Comparison of ENCODE assay signal across 1 cellular context in genomic region chr13:29418026-29418425, GRCh38.
TF ChIP-seq lines count a peak whose summit lies in the region.

No MANE protein-coding gene starts in this region.

TF ChIP-seq in GM23338, 12 proteins besides CTCF, POLR2A, EP300 and RAD21 (continued from another document):
- TF ChIP-seq REST (IDR thresholded peaks at IDR 0.05; ENCODE audit: unreplicated experiment), result no peak
- no peak for TF ChIP-seq POLR2AphosphoS5 (IDR thresholded peaks at IDR 0.05; ENCODE audit: low read depth)
- no peak for TF ChIP-seq ZNF114 (CRISPR knock-in tag; IDR thresholded peaks at IDR 0.05)
- no peak for TF ChIP-seq JUNB (IDR thresholded peaks at IDR 0.05; ENCODE audit: unreplicated experiment)
- TF ChIP-seq EZH2 (IDR thresholded peaks at IDR 0.05; ENCODE audit: low read depth, unreplicated experiment), result no peak
- TF ChIP-seq NANOG (IDR thresholded peaks at IDR 0.05; ENCODE audit: borderline replicate concordance), result no peak
- no peak for TF ChIP-seq EZH2phosphoT487 (IDR thresholded peaks at IDR 0.05; ENCODE audit: unreplicated experiment)
- no peak for TF ChIP-seq ZNF331 (CRISPR knock-in tag; IDR thresholded peaks at IDR 0.05; ENCODE audit: low read depth)
- TF ChIP-seq CREB1 (CRISPR knock-in tag; IDR thresholded peaks at IDR 0.05; ENCODE audit: low read depth), result no peak
- TF ChIP-seq STAT1 (IDR thresholded peaks at IDR 0.05; ENCODE audit: unreplicated experiment), result no peak
TF ChIP-seq in GM23338: peak in this region for 0.
